ENCODE assay signal across 10 cellular contexts in genomic region chr5:76583163-76584047, GRCh38. TPM values are rescaled to one million over a fixed set of nuclear protein-coding genes. Genes with fewer than 3 reads are reported as not detected.
DNase-seq lines count a peak whose midpoint lies in the region; ATAC-seq and TF ChIP-seq lines count a peak whose summit lies in the region.
"Had no signal": no experiment of that assay in that cellular context is flagged by ENCODE, and none has a peak within 500 bp of the region (broad histone marks: within the 10 kb centered on the region; RNA-seq: fewer than 3 reads in every experiment).

No MANE protein-coding gene starts in this region.

- H3K27me3 ChIP-seq in left ventricle myocardium inferior (ENCODE audit: low read depth), result peaks cover 16% of the 10 kb centered on the region
- no peaks in the 10 kb centered on the region for H3K27me3 ChIP-seq in right atrium auricular region
- peaks cover 4% of the 10 kb centered on the region for H3K27me3 ChIP-seq in foreskin keratinocyte
- no peaks in the 10 kb centered on the region for H3K27me3 ChIP-seq in SJCRH30

- intact Hi-C loops in left ventricle myocardium inferior (cut with micrococcal nuclease), result no loop called here

- H3K36me3 ChIP-seq in left ventricle myocardium inferior (no peaks in the 10 kb centered on the region), right atrium auricular region (no peaks in the 10 kb centered on the region), SJCRH30 (no peaks in the 10 kb centered on the region)

- no peaks in the 10 kb centered on the region for H3K27me3 Mint-ChIP-seq in type B pancreatic cell

- no peak overlapping the region for H3K4me3 Mint-ChIP-seq in type B pancreatic cell

- H3K27ac Mint-ChIP-seq in type B pancreatic cell, result no peak overlapping the region

- H3K27ac ChIP-seq in left ventricle myocardium inferior (replicated peaks) (no peak overlapping the region), right atrium auricular region (no peak overlapping the region), foreskin keratinocyte (no peak overlapping the region), SJCRH30 (no peak overlapping the region)
- H3K27ac ChIP-seq: HL-60 had no signal

- no peak for ATAC-seq in foreskin keratinocyte
- ATAC-seq in HG03108 (IDR thresholded peaks at IDR 0.05; ENCODE audit: unreplicated experiment), result no peak

- H3K36me3 Mint-ChIP-seq in type B pancreatic cell, result no peaks in the 10 kb centered on the region

- DNase-seq in left ventricle myocardium inferior, result no peak
- DNase-seq in right atrium auricular region (ENCODE audit: low spot score), result no peak
- peak; percentile 13 to 31 for DNase-seq in SW 1271 (lab: John Stamatoyannopoulos, UW)
- DNase-seq in foreskin keratinocyte, result no peak
- DNase-seq in type B pancreatic cell (ENCODE audit: extremely low spot score, unreplicated experiment), result no peak
- no peak for DNase-seq in NCI-H1417 treated with DMSO at 0.1 percent for 48 hours (lab: John Stamatoyannopoulos, UW)
- no peak for DNase-seq in SJCRH30

- no peak overlapping the region for H3K4me3 ChIP-seq in left ventricle myocardium inferior
- no peak overlapping the region for H3K4me3 ChIP-seq in right atrium auricular region
- H3K4me3 ChIP-seq in SJCRH30, result no peak overlapping the region

- no peaks in the 10 kb centered on the region for H3K9me3 ChIP-seq in left ventricle myocardium inferior (replicated peaks)
- H3K9me3 ChIP-seq in right atrium auricular region, result no peaks in the 10 kb centered on the region
- no peaks in the 10 kb centered on the region for H3K9me3 ChIP-seq in SJCRH30 (replicated peaks)

- no peaks in the 10 kb centered on the region for H3K9me3 Mint-ChIP-seq in type B pancreatic cell

- H3K4me1 ChIP-seq in left ventricle myocardium inferior (no peaks in the 10 kb centered on the region), right atrium auricular region (no peaks in the 10 kb centered on the region), foreskin keratinocyte (no peaks in the 10 kb centered on the region), SJCRH30 (no peaks in the 10 kb centered on the region)

- TF ChIP-seq CTCF in left ventricle myocardium inferior (IDR thresholded peaks at IDR 0.05; ENCODE audit: borderline replicate concordance), result peak; percentile 45
- peak in 1 of 2 donors; percentile 51 for TF ChIP-seq CTCF in right atrium auricular region (IDR thresholded peaks at IDR 0.05)
- TF ChIP-seq CTCF in foreskin keratinocyte (conservative IDR thresholded peaks at IDR 0.05), result peak; percentile 73
- peak; percentile 73 for TF ChIP-seq CTCF in type B pancreatic cell (conservative IDR thresholded peaks at IDR 0.05)

- H3K4me1 Mint-ChIP-seq in type B pancreatic cell (ENCODE audit: unreplicated experiment), result no peaks in the 10 kb centered on the region

RNA-seq across cellular contexts. Expression of gene F2RL2, which starts 39.8 kb away (rescaled TPM):
- total RNA-seq in left ventricle myocardium inferior, result 0.22 TPM
- total RNA-seq in right atrium auricular region, result 1 to 10 TPM in 1 of 2 donors, under 1 TPM in 1; 0.44 to 3.7 TPM
- total RNA-seq in foreskin keratinocyte, result 0.04 TPM in 1 of 2 replicates, not detected in the other
- 0.06 TPM in 1 of 2 replicates, not detected in the other for polyA plus RNA-seq in foreskin keratinocyte
- 0.29 and 5.1 TPM in 2 replicates for total RNA-seq in type B pancreatic cell (ENCODE audit: low replicate concordance)
- 19.1 and 20.2 TPM in 2 replicates for total RNA-seq in SJCRH30 (2014; rRNA removed; shearing (Covaris generic))
- total RNA-seq: T-helper 2 cell treated with Interferon-gamma antibody and Interleukin-4, amounts not matched to agents 100 ng/mL and 5 ng/mL, for 36 hours had no signal

Comparison
In these comparisons a context has a peak if more than half of its experiments do, and no peak if none do; other contexts are left out.
1. DNase-seq: peak in SW 1271 (2 of 2); none in left ventricle myocardium inferior (single experiment), right atrium auricular region (single experiment), foreskin keratinocyte (0 of 2), type B pancreatic cell (single experiment), NCI-H1417 treated with DMSO at 0.1 percent for 48 hours (single experiment) and SJCRH30 (0 of 2).